ENCODE assay signal across 8 cellular contexts in genomic region chr6:87929843-87930288, GRCh38.
DNase-seq lines count a peak whose midpoint lies in the region; ATAC-seq, FAIRE-seq and TF ChIP-seq lines count a peak whose summit lies in the region.

No MANE protein-coding gene starts in this region.

- TF ChIP-seq CTCF in foreskin keratinocyte (conservative IDR thresholded peaks at IDR 0.05): peak; percentile 90
- TF ChIP-seq CTCF in omental fat pad (IDR thresholded peaks at IDR 0.05): peak in 1 of 3 donors; percentile 58

- ATAC-seq in foreskin keratinocyte: peak; percentile 98
- ATAC-seq in omental fat pad (ENCODE audit: low FRiP score): peak; percentile 94

- intact Hi-C loops in activated T-helper 2 cell treated with anti-CD3 and anti-CD28 coated beads, Interferon-gamma antibody, Interleukin-2, Interleukin-4, amounts not matched to agents 10 μg/mL and 5 μg/mL and 100 μg/mL, durations not matched to agents 14 hours and 24 hours and 36 hours (cut with micrococcal nuclease): loop anchor here (5.0 kb wide), 2 partner anchors 852 to 942 kb away; no protein-coding TSS in a partner anchor

- peaks cover 11% of the 10 kb centered on the region for H3K4me1 Mint-ChIP-seq in activated T-helper 2 cell treated with anti-CD3 and anti-CD28 coated beads, Interferon-gamma antibody, Interleukin-2, Interleukin-4, amounts not matched to agents 10 μg/mL and 5 μg/mL and 100 μg/mL, durations not matched to agents 14 hours and 24 hours and 36 hours (ENCODE audit: low read depth)

- peaks cover 5% of the 10 kb centered on the region for H3K27me3 Mint-ChIP-seq in activated T-helper 2 cell treated with anti-CD3 and anti-CD28 coated beads, Interferon-gamma antibody, Interleukin-2, Interleukin-4, amounts not matched to agents 10 μg/mL and 5 μg/mL and 100 μg/mL, durations not matched to agents 14 hours and 24 hours and 36 hours (ENCODE audit: low read depth)

- no peak overlapping the region for H3K27ac Mint-ChIP-seq in activated T-helper 2 cell treated with anti-CD3 and anti-CD28 coated beads, Interferon-gamma antibody, Interleukin-2, Interleukin-4, amounts not matched to agents 10 μg/mL and 5 μg/mL and 100 μg/mL, durations not matched to agents 14 hours and 24 hours and 36 hours

- H3K36me3 Mint-ChIP-seq in activated T-helper 2 cell treated with anti-CD3 and anti-CD28 coated beads, Interferon-gamma antibody, Interleukin-2, Interleukin-4, amounts not matched to agents 10 μg/mL and 5 μg/mL and 100 μg/mL, durations not matched to agents 14 hours and 24 hours and 36 hours (ENCODE audit: low read depth): no peaks in the 10 kb centered on the region

- DNase-seq in GM03348 (ENCODE audit: low spot score) (peak; percentile 90), H54 (ENCODE audit: insufficient read length, low spot score) (peak; percentile 65), LoVo (ENCODE audit: low spot score) (peak; percentile 77), RKO (ENCODE audit: low spot score) (peak; percentile 82), foreskin keratinocyte (peak; percentile 31 to 68), omental fat pad (ENCODE audit: low spot score) (peak; percentile 61), urothelium cell line (ENCODE audit: low spot score) (peak; percentile 72)
- peak; percentile 27 for DNase-seq in activated T-helper 2 cell treated with anti-CD3 and anti-CD28 coated beads, Interferon-gamma antibody, Interleukin-2, Interleukin-4, amounts not matched to agents 10 μg/mL and 5 μg/mL and 100 μg/mL, durations not matched to agents 14 hours and 24 hours and 36 hours (ENCODE audit: low spot score)

- no peak for TF ChIP-seq POLR2A in H54 (IDR thresholded peaks at IDR 0.05; ENCODE audit: low read depth, low read length)

- no peaks in the 10 kb centered on the region for H3K9me3 Mint-ChIP-seq in activated T-helper 2 cell treated with anti-CD3 and anti-CD28 coated beads, Interferon-gamma antibody, Interleukin-2, Interleukin-4, amounts not matched to agents 10 μg/mL and 5 μg/mL and 100 μg/mL, durations not matched to agents 14 hours and 24 hours and 36 hours

- no peak overlapping the region for H3K4me3 Mint-ChIP-seq in activated T-helper 2 cell treated with anti-CD3 and anti-CD28 coated beads, Interferon-gamma antibody, Interleukin-2, Interleukin-4, amounts not matched to agents 10 μg/mL and 5 μg/mL and 100 μg/mL, durations not matched to agents 14 hours and 24 hours and 36 hours (ENCODE audit: low read depth)

- H3K27ac ChIP-seq in foreskin keratinocyte: no peak overlapping the region

- peaks cover 3% of the 10 kb centered on the region for H3K27me3 ChIP-seq in foreskin keratinocyte

- FAIRE-seq in H54 (lab: Jason Lieb, UNC): peak; percentile 97
- FAIRE-seq in urothelium cell line (lab: Jason Lieb, UNC): no peak

- H3K4me1 ChIP-seq in foreskin keratinocyte: no peaks in the 10 kb centered on the region

Comparison
In these comparisons a context has a peak if more than half of its experiments do, and no peak if none do; other contexts are left out.
1. DNase-seq: peak in every context shown above with its lines; median percentile 90 in GM03348; 82 in RKO; 77 in LoVo; 72 in urothelium cell line; 65 in H54; 61 in omental fat pad; 50 in foreskin keratinocyte; 27 in activated T-helper 2 cell treated with anti-CD3 and anti-CD28 coated beads, Interferon-gamma antibody, Interleukin-2, Interleukin-4, amounts not matched to agents 10 μg/mL and 5 μg/mL and 100 μg/mL, durations not matched to agents 14 hours and 24 hours and 36 hours.